8 cellular contexts compared by ENCODE assay signal in the genomic region with DNA sequence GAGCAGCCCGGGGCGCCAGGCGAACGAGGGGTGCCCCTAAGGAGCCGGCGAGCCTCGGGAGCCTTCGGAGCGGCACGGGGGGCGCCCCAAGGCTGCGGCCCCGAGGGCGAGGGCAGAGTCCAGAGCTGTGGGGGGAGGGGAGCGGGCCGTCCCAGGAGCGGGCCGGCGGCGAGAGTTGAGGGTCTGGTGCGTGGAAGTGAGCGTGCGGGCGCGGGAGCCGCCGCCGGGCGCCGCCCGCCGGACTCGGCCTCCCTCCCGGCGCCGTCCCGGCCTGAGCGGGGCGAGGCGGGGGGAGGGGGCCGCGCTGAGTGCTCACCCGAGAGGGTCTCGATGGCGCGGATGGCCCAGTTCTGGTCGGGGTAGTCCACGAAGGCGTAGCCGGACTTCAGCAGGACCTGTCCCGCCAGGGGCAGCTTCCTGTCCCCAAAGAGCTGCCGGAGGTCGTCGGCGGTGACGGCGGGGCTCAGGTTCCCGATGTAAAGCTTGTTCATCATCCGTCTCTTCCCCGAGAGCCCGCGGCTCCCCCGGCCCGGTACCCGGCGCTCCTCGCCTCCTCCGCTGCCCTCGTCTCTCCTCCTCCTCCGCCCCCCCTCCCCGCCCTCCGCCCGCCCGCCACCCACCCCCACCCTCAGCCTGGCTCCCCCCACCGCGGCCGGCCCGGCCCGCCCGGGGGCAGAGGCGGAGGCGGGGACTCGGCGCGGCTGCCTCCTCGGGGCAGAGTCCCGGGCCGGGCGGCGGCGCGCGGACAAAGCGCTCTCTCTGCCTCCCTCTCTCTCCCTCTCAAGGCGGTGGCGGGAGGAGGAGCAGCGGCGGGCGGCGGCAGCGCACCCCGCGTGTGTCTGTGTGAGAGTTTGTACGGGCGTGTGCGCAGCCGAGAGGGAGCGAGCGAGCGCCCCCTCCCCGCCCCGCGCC. TPM values are rescaled to one million over a fixed set of nuclear protein-coding genes. Genes with fewer than 3 reads are reported as not detected.
DNase-seq lines count a peak whose midpoint lies in the region; ATAC-seq, FAIRE-seq and TF ChIP-seq lines count a peak whose summit lies in the region.

A gene (minus strand): TSS at position 576 of the 912 bp plus-strand sequence. CDS start 82 bp downstream, at position 494.

- peak within 1 kb of the TSS; percentile 90 for H3K4me3 Mint-ChIP-seq in glutamatergic neuron (ENCODE audit: unreplicated experiment)

- peaks cover 11% of the 10 kb centered on the region for H3K27me3 Mint-ChIP-seq in glutamatergic neuron (ENCODE audit: unreplicated experiment)

- peak; percentile 75 for ATAC-seq in HG03159 (IDR thresholded peaks at IDR 0.05; ENCODE audit: unreplicated experiment)
- peak; percentile 81 to 87 for ATAC-seq in activated naive CD4-positive, alpha-beta T cell treated with anti-CD3 and anti-CD28 coated beads, Interleukin-2, amount 50 U/mL, for 72 hours
- ATAC-seq in pancreas: peak; percentile 66 to 77 (median 74)

- FAIRE-seq in pancreas (lab: Jason Lieb, UNC): no peak

- peaks cover 0 to 8% (median 0%) of the 10 kb centered on the region in 4 donors for H3K27me3 ChIP-seq in pancreas

- H3K36me3 ChIP-seq in pancreas: no peaks in the 10 kb centered on the region

- H3K9me3 Mint-ChIP-seq in activated naive CD4-positive, alpha-beta T cell treated with anti-CD3 and anti-CD28 coated beads, Interleukin-2, amount 50 U/mL, for 72 hours: no peaks in the 10 kb centered on the region
- H3K9me3 Mint-ChIP-seq in glutamatergic neuron (ENCODE audit: unreplicated experiment): peaks cover 14% of the 10 kb centered on the region

- no peaks in the 10 kb centered on the region for H3K9me3 ChIP-seq in pancreas

- in situ Hi-C loops in GM13977 (cut with MboI; ENCODE audit: low pct_unique_long_range_greater_than_20kb, low sequenced_read_pairs, unreplicated experiment): no loop called here

- H3K4me1 Mint-ChIP-seq in glutamatergic neuron (ENCODE audit: low read depth, unreplicated experiment): peaks cover 24% of the 10 kb centered on the region

- intact Hi-C loops in pancreas (cut with DNase I): no loop called here

- H3K4me3 ChIP-seq in pancreas: peak within 1 kb of the TSS; percentile 54 to 80 (median 72)

- H3K27ac ChIP-seq in pancreas: peak within 1 kb of the TSS; percentile 39 to 82 (median 60)

- WGBS in pancreas, 2 donors: 0 to 1% methylated on average over 39 to 104 of the region's 113 CpGs

- DNase-seq in 8988T (peak; percentile 90), GM13977 (ENCODE audit: low spot score) (peak; percentile 80), RPMI7951 (ENCODE audit: low read depth) (peak; percentile 82), glutamatergic neuron (peak; percentile 89), pancreas (peak; percentile 61 to 89 (median 70)), medulla oblongata (ENCODE audit: extremely low spot score) (no peak)
- peak in 1 of 2 donors; percentile 57 for DNase-seq in activated naive CD4-positive, alpha-beta T cell treated with anti-CD3 and anti-CD28 coated beads, Interleukin-2, amount 50 U/mL, for 72 hours (ENCODE audit: low spot score in 2 of 2)

- H3K4me1 ChIP-seq in pancreas: peaks cover 0 to 8% (median 0%) of the 10 kb centered on the region in 3 donors

- TF ChIP-seq CTCF in GM13977 (IDR thresholded peaks at IDR 0.05; ENCODE audit: extremely low read depth, insufficient read depth, missing control alignments): no peak
- no peak for TF ChIP-seq CTCF in glutamatergic neuron (IDR thresholded peaks at IDR 0.05; ENCODE audit: partially characterized antibody, unreplicated experiment)
- no peak for TF ChIP-seq CTCF in pancreas (IDR thresholded peaks at IDR 0.05)

- no peak within 1 kb of the TSS for H3K27ac Mint-ChIP-seq in activated naive CD4-positive, alpha-beta T cell treated with anti-CD3 and anti-CD28 coated beads, Interleukin-2, amount 50 U/mL, for 72 hours
- peak within 1 kb of the TSS; percentile 97 for H3K27ac Mint-ChIP-seq in glutamatergic neuron (ENCODE audit: unreplicated experiment)

- peaks cover 0 to 12% of the 10 kb centered on the region in 2 donors for H3K36me3 Mint-ChIP-seq in activated naive CD4-positive, alpha-beta T cell treated with anti-CD3 and anti-CD28 coated beads, Interleukin-2, amount 50 U/mL, for 72 hours
- peaks cover 4% of the 10 kb centered on the region for H3K36me3 Mint-ChIP-seq in glutamatergic neuron (ENCODE audit: unreplicated experiment)

RNA-seq across cellular contexts. Expression of the gene that starts here (rescaled TPM):
- total RNA-seq in RPMI7951 (2014; rRNA removed; shearing (Covaris generic)): 29.2 and 31.5 TPM in 2 replicates
- 1 to 10 TPM in 1 of 2 donors, under 1 TPM in 1; 0.46 to 2.9 TPM for total RNA-seq in activated naive CD4-positive, alpha-beta T cell treated with anti-CD3 and anti-CD28 coated beads, Interleukin-2, amount 50 U/mL, for 72 hours
- total RNA-seq in glutamatergic neuron (ENCODE audit: unreplicated experiment) (118 TPM), pancreas (10 to 100 TPM in 1 of 6 donors, 1 to 10 TPM in 5; 3.2 to 17.0 (median 5.9) TPM)
- 10 to 100 TPM in 1 of 2 donors, 1 to 10 TPM in 1; 7.0 to 11.2 TPM for polyA plus RNA-seq in pancreas
